In genomic region chr9:93248373-93248772, GRCh38 we compare ENCODE assay signal across 17 cellular contexts.
DNase-seq lines count a peak whose midpoint lies in the region; ATAC-seq and TF ChIP-seq lines count a peak whose summit lies in the region.
"Had no signal": no experiment of that assay in that cellular context is flagged by ENCODE, and none has a peak within 500 bp of the region (broad histone marks: within the 10 kb centered on the region; RNA-seq: fewer than 3 reads in every experiment).

No MANE protein-coding gene starts in this region.

- intact Hi-C loops in Right ventricle myocardium superior (cut with DNase I) (no loop called here), left cardiac atrium (cut with DNase I) (no loop called here), right cardiac atrium (cut with DNase I) (no loop called here)

- H3K4me3 ChIP-seq in choroid plexus epithelial cell (ENCODE audit: low read depth, low read length) (no peak overlapping the region), right cardiac atrium (ENCODE audit: low read length) (no peak overlapping the region)
- H3K4me3 ChIP-seq: BLaER1 treated with 17β-estradiol and CSF1 and Interleukin-3, amounts not matched to agents 10 nM and 100 nM had no signal

- WGBS in right cardiac atrium, result 64% methylated on average over 3 of the region's 3 CpGs

- TF ChIP-seq CTCF in choroid plexus epithelial cell (conservative IDR thresholded peaks at IDR 0.05; ENCODE audit: low read depth, low read length), result no peak

- DNase-seq in Right ventricle myocardium superior (no peak), left cardiac atrium (no peak), choroid plexus epithelial cell (ENCODE audit: low read depth) (peak; percentile 12), right cardiac atrium (peak in 1 of 3 donors; percentile 40)
- DNase-seq: Calu3; CD8-positive, alpha-beta T cell; HFFc6; IMR-90; NCI-H1417 treated with DMSO at 0.1 percent for 48 hours; NCI-H187 treated with DMSO at 0.1 percent for 48 hours; NCI-H748 treated with DMSO at 0.1 percent for 48 hours; PC-3; RPMI8226 had no signal

- peak overlapping the region; percentile 45 for H3K27ac ChIP-seq in right cardiac atrium (ENCODE audit: low read length)
- H3K27ac ChIP-seq: BLaER1 treated with 17β-estradiol and CSF1 and Interleukin-3, amounts not matched to agents 10 nM and 100 nM had no signal

- no peaks in the 10 kb centered on the region for H3K9me3 ChIP-seq in right cardiac atrium (ENCODE audit: control insufficient read depth, low read length)
- H3K9me3 ChIP-seq: BLaER1 treated with 17β-estradiol and CSF1 and Interleukin-3, amounts not matched to agents 10 nM and 100 nM had no signal

- no peaks in the 10 kb centered on the region for H3K4me1 ChIP-seq in right cardiac atrium (ENCODE audit: control insufficient read depth, insufficient read depth, low read length)

- no peaks in the 10 kb centered on the region for H3K27me3 ChIP-seq in right cardiac atrium (ENCODE audit: control insufficient read depth, insufficient read depth)

- peak; percentile 40 for ATAC-seq in Right ventricle myocardium superior (ENCODE audit: poor library complexity)
- ATAC-seq in left cardiac atrium, result no peak
- peak; percentile 27 to 53 for ATAC-seq in right cardiac atrium
- no peak for ATAC-seq in HG02981 (IDR thresholded peaks at IDR 0.05; ENCODE audit: unreplicated experiment)
- ATAC-seq in HG02884 (IDR thresholded peaks at IDR 0.05; ENCODE audit: unreplicated experiment), result no peak
- ATAC-seq in GM18502 (IDR thresholded peaks at IDR 0.05; ENCODE audit: poor library complexity, unreplicated experiment), result no peak
- ATAC-seq: CD8-positive, alpha-beta T cell; PC-3 had no signal

Comparison
In these comparisons a context has a peak if more than half of its experiments do, and no peak if none do; other contexts are left out.
1. ATAC-seq: peak in Right ventricle myocardium superior (single experiment) and right cardiac atrium (2 of 2); none in left cardiac atrium (0 of 2), HG02981 (single experiment), HG02884 (single experiment) and GM18502 (single experiment).